In genomic region chr16:83624436-83625120, GRCh38 we compare ENCODE assay signal across 20 cellular contexts.
"Had no signal": no experiment of that assay in that cellular context is flagged by ENCODE, and none has a peak within 500 bp of the region (broad histone marks: within the 10 kb centered on the region; RNA-seq: fewer than 3 reads in every experiment).

No MANE protein-coding gene starts in this region.

- H3K9me3 Mint-ChIP-seq: immature natural killer cell; naive B cell; neural crest cell; T-helper 1 cell treated with Interleukin-12 subunit alpha and Interleukin-12 subunit beta and Interleukin-4 antibody, amounts not matched to agents 30 μg/mL and 1 μg/mL, for 36 hours; type B pancreatic cell had no signal

- H3K4me3 ChIP-seq: gastrocnemius medialis, heart left ventricle, mucosa of descending colon, psoas muscle, right lobe of liver, smooth muscle cell, testis had no signal

- H3K36me3 ChIP-seq: gastrocnemius medialis, heart left ventricle, right lobe of liver, WERI-Rb-1 had no signal

- H3K4me1 Mint-ChIP-seq: immature natural killer cell had no signal

- H3K9me3 ChIP-seq: gastrocnemius medialis, heart left ventricle, mucosa of descending colon, psoas muscle, right lobe of liver, testis had no signal

- H3K27ac ChIP-seq: gastrocnemius medialis, heart left ventricle, psoas muscle, right lobe of liver, testis, WERI-Rb-1 had no signal

- H3K27me3 ChIP-seq: gastrocnemius medialis, heart left ventricle, right lobe of liver, testis had no signal

- H3K36me3 Mint-ChIP-seq: activated naive CD8-positive, alpha-beta T cell; immature natural killer cell; naive B cell; type B pancreatic cell had no signal

- ATAC-seq: gastrocnemius medialis, heart left ventricle, mucosa of descending colon, psoas muscle, right lobe of liver had no signal

- H3K27ac Mint-ChIP-seq: activated naive CD8-positive, alpha-beta T cell; immature natural killer cell; naive B cell; T-helper 1 cell treated with Interleukin-12 subunit alpha and Interleukin-12 subunit beta and Interleukin-4 antibody, amounts not matched to agents 30 μg/mL and 1 μg/mL, for 36 hours; type B pancreatic cell had no signal

- H3K4me2 ChIP-seq: smooth muscle cell had no signal

- H3K4me1 ChIP-seq: gastrocnemius medialis, heart left ventricle, right lobe of liver, testis had no signal

- H3K4me3 Mint-ChIP-seq: activated naive CD8-positive, alpha-beta T cell; immature natural killer cell; naive B cell; neural crest cell; T-helper 1 cell treated with Interleukin-12 subunit alpha and Interleukin-12 subunit beta and Interleukin-4 antibody, amounts not matched to agents 30 μg/mL and 1 μg/mL, for 36 hours; type B pancreatic cell had no signal

- DNase-seq: activated CD4-positive, alpha-beta T cell treated with anti-CD3 and anti-CD28 coated beads, Interleukin-2, amount 50 U/mL, for 4 hours; activated T-cell treated with anti-CD3 and anti-CD28 coated beads for 4 hours; cerebellar nuclear complex; cortex of kidney; gastrocnemius medialis; heart left ventricle; immature natural killer cell; mesenchymal stem cell; mucosa of descending colon; naive B cell; psoas muscle; right lobe of liver; stimulated activated CD4-positive, alpha-beta T cell treated with anti-CD3 and anti-CD28 coated beads, Interleukin-4, amount 100 ng/mL, for 1 hour; testis; WERI-Rb-1 had no signal
